Comparison of ENCODE assay signal across 13 cellular contexts in the genomic region with DNA sequence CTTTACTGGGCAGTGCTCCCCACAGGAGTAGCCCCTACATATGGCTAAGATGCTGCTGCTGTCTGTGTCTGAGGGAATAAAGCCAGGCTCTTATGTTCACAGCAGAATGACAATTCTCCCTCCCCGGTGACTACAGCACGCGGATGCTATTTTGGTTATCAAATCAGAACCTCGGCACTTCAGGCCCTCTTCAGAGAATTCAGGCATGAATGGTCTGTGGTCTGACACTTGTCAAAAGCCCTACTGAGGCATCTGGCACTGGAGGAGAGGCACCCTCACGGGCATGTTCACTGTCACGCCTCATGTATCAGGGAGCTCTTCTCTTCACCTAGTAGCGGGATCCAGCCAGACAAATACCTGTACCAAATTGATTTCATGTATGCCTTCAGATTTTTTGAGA. TPM values are rescaled to one million over a fixed set of nuclear protein-coding genes. Genes with fewer than 3 reads are reported as not detected.
DNase-seq lines count a peak whose midpoint lies in the region; ATAC-seq lines count a peak whose summit lies in the region.
"Had no signal": no experiment of that assay in that cellular context is flagged by ENCODE, and none has a peak within 500 bp of the region (broad histone marks: within the 10 kb centered on the region; RNA-seq: fewer than 3 reads in every experiment).

No MANE protein-coding gene starts in this region.

- H3K27me3 Mint-ChIP-seq in activated naive CD8-positive, alpha-beta T cell treated with anti-CD3 and anti-CD28 coated beads, Interleukin-2, amount 50 U/mL, for 24 hours, result no peaks in the 10 kb centered on the region

- H3K9me3 Mint-ChIP-seq in activated naive CD8-positive, alpha-beta T cell treated with anti-CD3 and anti-CD28 coated beads, Interleukin-2, amount 50 U/mL, for 24 hours, result no peaks in the 10 kb centered on the region

- H3K36me3 Mint-ChIP-seq in activated naive CD8-positive, alpha-beta T cell treated with anti-CD3 and anti-CD28 coated beads, Interleukin-2, amount 50 U/mL, for 24 hours (ENCODE audit: low read depth), result no peaks in the 10 kb centered on the region

- H3K4me1 Mint-ChIP-seq in activated naive CD8-positive, alpha-beta T cell treated with anti-CD3 and anti-CD28 coated beads, Interleukin-2, amount 50 U/mL, for 24 hours, result peaks cover 48% of the 10 kb centered on the region

- no peak overlapping the region for H3K4me3 Mint-ChIP-seq in activated naive CD8-positive, alpha-beta T cell treated with anti-CD3 and anti-CD28 coated beads, Interleukin-2, amount 50 U/mL, for 24 hours

- peak; percentile 15 for DNase-seq in NCI-H1092 treated with DMSO at 0.1 percent for 48 hours (lab: John Stamatoyannopoulos, UW)
- DNase-seq in NCI-H1092 (lab: John Stamatoyannopoulos, UW), result no peak
- DNase-seq in NCI-H187 (lab: John Stamatoyannopoulos, UW), result peak; percentile 52 to 86
- DNase-seq in activated naive CD8-positive, alpha-beta T cell treated with anti-CD3 and anti-CD28 coated beads, Interleukin-2, amount 50 U/mL, for 24 hours, result no peak
- DNase-seq in myocyte (ENCODE audit: low read depth), result peak; percentile 60
- DNase-seq in T-helper 1 cell, result no peak
- no peak for DNase-seq in sciatic nerve (ENCODE audit: low spot score)
- DNase-seq: NCI-H1436; stimulated activated CD4-positive, alpha-beta T cell treated with anti-CD3 and anti-CD28 coated beads, Interleukin-12 subunit alpha, Interleukin-12 subunit beta, amount 100 ng/mL, for 4 hours; transverse colon had no signal

- ATAC-seq in activated naive CD8-positive, alpha-beta T cell treated with anti-CD3 and anti-CD28 coated beads, Interleukin-2, amount 50 U/mL, for 24 hours, result no peak
- ATAC-seq in sciatic nerve (no peak), GM18909 (IDR thresholded peaks at IDR 0.05; ENCODE audit: poor library complexity, unreplicated experiment) (no peak)

- peak overlapping the region; percentile 57 for H3K27ac Mint-ChIP-seq in activated naive CD8-positive, alpha-beta T cell treated with anti-CD3 and anti-CD28 coated beads, Interleukin-2, amount 50 U/mL, for 24 hours

- intact Hi-C loops in sciatic nerve (cut with DNase I), result no loop called here

RNA-seq across cellular contexts. Expression of gene KIAA0513, which starts 30.4 kb away (rescaled TPM):
- total RNA-seq in myocyte (11.9 and 17.9 TPM in 2 replicates), sciatic nerve (12.6 TPM)
- 11.4 TPM for polyA plus RNA-seq in myocyte (2012)

RNA-seq across cellular contexts. Expression of gene ZDHHC7, which starts 46.6 kb away (rescaled TPM):
- 54.7 and 75.7 TPM in 2 replicates for total RNA-seq in myocyte
- polyA plus RNA-seq in myocyte (2012), result 51.5 TPM
- 48.8 TPM for total RNA-seq in sciatic nerve

RNA-seq across cellular contexts. Expression of gene CIBAR2, which starts 54.3 kb away (rescaled TPM):
- total RNA-seq in myocyte (not detected in 2 replicates), sciatic nerve (not detected)
- not detected for polyA plus RNA-seq in myocyte (2012)
- total RNA-seq: epithelial cell of proximal tubule, omental fat pad had no signal

Comparison
In these comparisons a context has a peak if more than half of its experiments do, and no peak if none do; other contexts are left out.
1. DNase-seq: peak in NCI-H1092 treated with DMSO at 0.1 percent for 48 hours (single experiment), NCI-H187 (2 of 2) and myocyte (single experiment); none in NCI-H1092 (single experiment), activated naive CD8-positive, alpha-beta T cell treated with anti-CD3 and anti-CD28 coated beads, Interleukin-2, amount 50 U/mL, for 24 hours (single experiment), T-helper 1 cell (0 of 5) and sciatic nerve (single experiment).